25 cellular contexts compared by ENCODE assay signal in genomic region chr11:10160350-10160749, GRCh38.
"Had no signal": no experiment of that assay in that cellular context is flagged by ENCODE, and none has a peak within 500 bp of the region (broad histone marks: within the 10 kb centered on the region; RNA-seq: fewer than 3 reads in every experiment).

No MANE protein-coding gene starts in this region.

- H3K27ac ChIP-seq: esophagus squamous epithelium, lower lobe of right lung, ovary, psoas muscle, sigmoid colon, stomach, thyroid gland had no signal

- H3K9me3 ChIP-seq: esophagus squamous epithelium, ovary, psoas muscle, sigmoid colon, thyroid gland had no signal

- DNase-seq: cortex of kidney; effector memory CD8-positive, alpha-beta T cell; erythroblast; esophagus squamous epithelium; head of caudate nucleus; left ventricle myocardium superior; lower lobe of right lung; naive thymus-derived CD8-positive, alpha-beta T cell; nephron progenitor cell; nucleus accumbens; ovary; posterior cingulate gyrus; psoas muscle; right cardiac atrium; sigmoid colon; stimulated activated CD4-positive, alpha-beta T cell treated with anti-CD3 and anti-CD28 coated beads, Interleukin-2, amount 100 ng/mL, for 24 hours; stimulated activated CD4-positive, alpha-beta T cell treated with anti-CD3 and anti-CD28 coated beads, Interleukin-4, amount 100 ng/mL, for 24 hours; stimulated activated naive CD4-positive, alpha-beta T cell treated with Interleukin-2 at 50 U/mL for 16 hours; stomach; thyroid gland; trophoblast cell had no signal

- H3K36me3 ChIP-seq: lower lobe of right lung, ovary, sigmoid colon, stomach, thyroid gland had no signal

- FAIRE-seq: endometrium, frontal cortex, keratinocyte had no signal

- H3K4me3 ChIP-seq: esophagus squamous epithelium, lower lobe of right lung, ovary, psoas muscle, sigmoid colon, stomach, thyroid gland had no signal

- ATAC-seq: effector memory CD8-positive, alpha-beta T cell; lower lobe of right lung; naive thymus-derived CD8-positive, alpha-beta T cell; psoas muscle; stimulated activated effector memory CD8-positive, alpha-beta T cell treated with anti-CD3 and anti-CD28 coated beads, Interleukin-12 subunit alpha, Interleukin-12 subunit beta, amount 100 ng/mL, for 72 hours had no signal

- H3K27me3 ChIP-seq: esophagus squamous epithelium, ovary, sigmoid colon, stomach, thyroid gland had no signal
